In genomic region chr4:74056858-74057562, GRCh38 we compare ENCODE assay signal across 1 cellular context.
A peak's percentile ranks its signal among the peaks of the same experiment; 100 is the strongest.
TF ChIP-seq lines count a peak whose summit lies in the region.

No MANE protein-coding gene starts in this region.

TF ChIP-seq in HepG2, 621 proteins besides CTCF, POLR2A, EP300 and RAD21:
- 0 out of 2 replicates have a peak, but pooled peaks have one; percentile 31 for TF ChIP-seq CREB1 (IDR thresholded peaks at IDR 0.05)
- no peak for TF ChIP-seq CREB1 (CRISPR knock-in tag; IDR thresholded peaks at IDR 0.05)
- no peak for TF ChIP-seq MED13 (CRISPR knock-in tag; IDR thresholded peaks at IDR 0.05)
